13 cellular contexts compared by ENCODE assay signal in the genomic region with DNA sequence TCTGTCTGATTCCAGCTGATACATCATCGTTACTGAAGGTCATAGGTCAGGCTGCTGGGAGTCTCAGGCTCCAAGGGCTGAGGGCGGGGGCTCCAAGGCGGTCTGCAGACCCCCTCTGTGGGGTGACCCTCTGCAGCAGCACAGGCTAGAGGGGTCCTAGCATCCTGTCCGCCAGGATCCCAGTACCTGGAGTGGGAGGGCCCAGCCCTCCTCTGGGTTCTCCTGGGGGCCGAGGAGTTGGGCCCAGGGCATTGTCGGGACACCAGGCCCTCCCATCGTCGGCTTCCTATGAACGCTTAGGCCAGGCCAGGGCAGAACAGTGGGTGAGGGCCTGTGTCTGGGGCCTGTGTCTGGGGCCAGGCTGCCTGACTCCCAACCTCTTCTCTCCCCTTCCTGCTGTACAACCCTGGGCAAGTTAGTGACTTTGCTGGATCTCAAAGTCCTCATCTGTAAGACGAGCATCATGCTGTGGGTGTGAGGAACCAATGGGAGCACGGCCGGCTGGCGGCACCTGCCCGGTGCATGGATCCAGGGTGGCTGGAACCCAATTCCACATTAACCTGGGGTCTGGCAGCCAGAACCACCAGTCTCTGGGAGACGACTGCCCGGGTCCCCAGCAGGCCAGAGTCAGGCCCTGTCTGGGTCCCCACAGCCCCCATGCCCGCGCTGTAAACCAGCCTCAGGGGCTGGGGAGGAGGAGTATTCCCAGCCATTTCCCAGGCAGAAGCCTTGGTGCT. TPM values are rescaled to one million over a fixed set of nuclear protein-coding genes. Genes with fewer than 3 reads are reported as not detected.
DNase-seq lines count a peak whose midpoint lies in the region; TF ChIP-seq lines count a peak whose summit lies in the region.
"Had no signal": no experiment of that assay in that cellular context is flagged by ENCODE, and none has a peak within 500 bp of the region (broad histone marks: within the 10 kb centered on the region; RNA-seq: fewer than 3 reads in every experiment).

No MANE protein-coding gene starts in this region.

- no peak overlapping the region for H4K8ac ChIP-seq in trophoblast cell (ENCODE audit: low read depth, low read length)

- peaks cover 3% of the 10 kb centered on the region for H3K79me1 ChIP-seq in trophoblast cell (ENCODE audit: low read length)

- no peak overlapping the region for H2BK120ac ChIP-seq in trophoblast cell (ENCODE audit: insufficient read depth, low read length, poor library complexity)

- H3K27ac ChIP-seq in SK-N-MC (peak overlapping the region; percentile 92), left ventricle myocardium inferior (replicated peaks) (peak overlapping the region; percentile 80), trophoblast cell (ENCODE audit: low read depth, low read length) (no peak overlapping the region), tibial artery (peak overlapping the region; percentile 78 to 79)
- H3K27ac ChIP-seq: parathyroid adenoma had no signal

- H4K12ac ChIP-seq in trophoblast cell (ENCODE audit: low read depth, low read length), result no peak overlapping the region

- H3K4me1 ChIP-seq in left ventricle myocardium inferior (peaks cover 59% of the 10 kb centered on the region), trophoblast cell (ENCODE audit: control insufficient read depth in 1 of 2, insufficient read depth in 2 of 2, low read length in 2 of 2) (peaks cover 10 to 27% of the 10 kb centered on the region in 2 experiments), tibial artery (peaks cover 5 to 48% (median 43%) of the 10 kb centered on the region in 4 donors)
- H3K4me1 ChIP-seq: parathyroid adenoma had no signal

- WGBS in trophoblast cell (ENCODE audit: extremely low coverage, insufficient coverage, insufficient read length), result no CpG with 5 or more reads among the region's 18 CpGs

- no peak overlapping the region for H2AFZ ChIP-seq in trophoblast cell (ENCODE audit: insufficient read depth, low read length, poor library complexity)
- H2AFZ ChIP-seq: parathyroid adenoma had no signal

- H3K79me2 ChIP-seq in trophoblast cell (ENCODE audit: control insufficient read depth, insufficient read depth, low read length, poor library complexity), result no peaks in the 10 kb centered on the region
- H3K79me2 ChIP-seq: parathyroid adenoma had no signal

- DNase-seq in SK-N-MC (ENCODE audit: low read depth, low spot score) (no peak), left ventricle myocardium inferior (no peak), trophoblast cell (no peak), tibial artery (no peak), epidermal melanocyte (ENCODE audit: insufficient read length, low spot score) (no peak), HuH-7.5 (ENCODE audit: low spot score) (no peak), NCI-H187 (lab: John Stamatoyannopoulos, UW) (no peak), AG08396 (ENCODE audit: low spot score) (no peak)
- DNase-seq: activated CD4-positive, alpha-beta T cell treated with anti-CD3 and anti-CD28 coated beads for 1 hour; EL; NCI-H1436; stimulated activated CD4-positive, alpha-beta T cell treated with anti-CD3 and anti-CD28 coated beads, Interleukin-12 subunit alpha, Interleukin-12 subunit beta, amount 100 ng/mL, for 4 hours had no signal

- H3K23ac ChIP-seq in trophoblast cell (ENCODE audit: low read length), result no peak overlapping the region

- intact Hi-C loops in left ventricle myocardium inferior (cut with micrococcal nuclease) (no loop called here), tibial artery (cut with DNase I; ENCODE audit: low total_unique reads) (no loop called here)

- no peak overlapping the region for H2BK5ac ChIP-seq in trophoblast cell (ENCODE audit: low read depth, low read length, poor library complexity)

- no peak overlapping the region for H3K4ac ChIP-seq in trophoblast cell (ENCODE audit: low read depth, low read length)

- no peak overlapping the region for H2AK5ac ChIP-seq in trophoblast cell (ENCODE audit: low read length)

- TF ChIP-seq CTCF in left ventricle myocardium inferior (IDR thresholded peaks at IDR 0.05; ENCODE audit: borderline replicate concordance), result no peak
- TF ChIP-seq CTCF in tibial artery (IDR thresholded peaks at IDR 0.05), result no peak

- H3K9me3 ChIP-seq in SK-N-MC (ENCODE audit: low read depth, low read length) (no peaks in the 10 kb centered on the region), left ventricle myocardium inferior (replicated peaks) (peaks cover 5% of the 10 kb centered on the region), trophoblast cell (ENCODE audit: insufficient read depth, low read depth, low read length) (peaks cover 2% of the 10 kb centered on the region), tibial artery (no peaks in the 10 kb centered on the region)

- no peak overlapping the region for H3K18ac ChIP-seq in trophoblast cell (ENCODE audit: low read length)

- H3K9ac ChIP-seq in SK-N-MC (ENCODE audit: insufficient read length), result no peak overlapping the region
- no peak overlapping the region for H3K9ac ChIP-seq in trophoblast cell (ENCODE audit: low read length)
- H3K9ac ChIP-seq: parathyroid adenoma had no signal

- no peak overlapping the region for H3K14ac ChIP-seq in trophoblast cell (ENCODE audit: low read length)

- no peak overlapping the region for H2BK12ac ChIP-seq in trophoblast cell (ENCODE audit: low read length)

- peak overlapping the region; percentile 10 for H4K91ac ChIP-seq in trophoblast cell (ENCODE audit: low read depth, low read length)

- no peaks in the 10 kb centered on the region for H3K36me3 ChIP-seq in SK-N-MC (ENCODE audit: insufficient read depth, low read length)
- no peaks in the 10 kb centered on the region for H3K36me3 ChIP-seq in left ventricle myocardium inferior
- no peaks in the 10 kb centered on the region for H3K36me3 ChIP-seq in trophoblast cell (ENCODE audit: control insufficient read depth in 1 of 2, insufficient read depth in 2 of 2, low read length in 2 of 2)
- no peaks in the 10 kb centered on the region for H3K36me3 ChIP-seq in tibial artery

- H3K4me3 ChIP-seq in SK-N-MC, result no peak overlapping the region
- no peak overlapping the region for H3K4me3 ChIP-seq in left ventricle myocardium inferior
- H3K4me3 ChIP-seq in trophoblast cell (ENCODE audit: low read depth, low read length), result no peak overlapping the region
- no peak overlapping the region for H3K4me3 ChIP-seq in tibial artery

- no peak overlapping the region for H3K4me2 ChIP-seq in trophoblast cell (ENCODE audit: low read length)

- H3K27me3 ChIP-seq in left ventricle myocardium inferior (ENCODE audit: low read depth), result no peaks in the 10 kb centered on the region
- no peaks in the 10 kb centered on the region for H3K27me3 ChIP-seq in trophoblast cell (ENCODE audit: insufficient read depth, low read length)
- H3K27me3 ChIP-seq in tibial artery, result no peaks in the 10 kb centered on the region

RNA-seq across cellular contexts. Expression of gene COL18A1, which starts 56.2 kb away (rescaled TPM):
- total RNA-seq in left ventricle myocardium inferior, result 66.5 TPM
- polyA plus RNA-seq in trophoblast cell (2013), result 174 and 188 TPM in 2 replicates
